ENCODE assay signal across 23 cellular contexts in the genomic region with DNA sequence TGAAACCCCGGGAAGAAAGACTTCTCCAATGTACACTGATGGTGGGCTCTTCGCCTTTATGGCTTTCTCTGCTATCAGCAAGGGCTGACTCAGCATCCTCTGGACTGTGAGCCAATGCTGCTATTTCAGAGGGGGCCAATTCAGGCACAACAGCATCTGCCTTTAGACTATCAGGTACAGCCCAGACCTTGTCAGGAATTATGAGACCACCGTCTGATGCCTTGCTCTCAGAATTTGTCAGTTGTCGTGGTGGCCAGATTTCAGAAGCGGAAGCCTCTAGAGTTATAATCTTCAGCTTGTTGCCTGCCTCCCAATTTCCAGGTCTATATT.
DNase-seq lines count a peak whose midpoint lies in the region; ATAC-seq, FAIRE-seq and TF ChIP-seq lines count a peak whose summit lies in the region.
"Had no signal": no experiment of that assay in that cellular context is flagged by ENCODE, and none has a peak within 500 bp of the region (broad histone marks: within the 10 kb centered on the region; RNA-seq: fewer than 3 reads in every experiment).

No MANE protein-coding gene starts in this region.

- no peak for ATAC-seq in Right ventricle myocardium inferior
- peak; percentile 11 for ATAC-seq in HG02642 (IDR thresholded peaks at IDR 0.05; ENCODE audit: poor library complexity, unreplicated experiment)
- no peak for ATAC-seq in K562
- no peak for ATAC-seq in stimulated activated naive CD8-positive, alpha-beta T cell treated with anti-CD3 and anti-CD28 coated beads, Interleukin-15, amount 100 ng/mL, for 72 hours
- no peak for ATAC-seq in GM18873 (IDR thresholded peaks at IDR 0.05; ENCODE audit: low FRiP score, unreplicated experiment)
- ATAC-seq in GM21526 (IDR thresholded peaks at IDR 0.05; ENCODE audit: low FRiP score, unreplicated experiment) = no peak

- H3K4me3 Mint-ChIP-seq in stimulated activated naive CD8-positive, alpha-beta T cell treated with anti-CD3 and anti-CD28 coated beads, Interleukin-15, amount 100 ng/mL, for 72 hours = peak overlapping the region; percentile 58 to 69
- H3K4me3 Mint-ChIP-seq: CD8-positive, alpha-beta memory T cell had no signal

- no peaks in the 10 kb centered on the region for H3K27me3 ChIP-seq in cardiac muscle cell
- H3K27me3 ChIP-seq in K562 (ENCODE audit: control insufficient read depth in 2 of 2, insufficient read depth in 2 of 2, low read length in 2 of 2) = peaks cover 0 to 3% of the 10 kb centered on the region in 2 experiments; a peak in 1 of 5 replicates
- no peaks in the 10 kb centered on the region for H3K27me3 ChIP-seq in effector memory CD4-positive, alpha-beta T cell (replicated peaks; ENCODE audit: control insufficient read depth, insufficient read depth, low read length, poor library complexity, severe bottlenecking)
- H3K27me3 ChIP-seq: hepatocyte, MG63, upper lobe of left lung had no signal

- CTCF ChIA-PET in K562 (lab: Yijun Ruan, JAX; ENCODE audit: low intra/inter-chr PET ratio) = no interaction called here

- TF ChIP-seq CTCF in cardiac muscle cell (IDR thresholded peaks at IDR 0.05; ENCODE audit: low read depth, low read length) (no peak), K562 (IDR thresholded peaks at IDR 0.05 in 2 of 3, conservative IDR thresholded peaks at IDR 0.05 in 1 of 3; ENCODE audit: insufficient read depth in 2 of 3, low read depth in 1 of 3, low read length in 3 of 3) (no peak)

- H3K27me3 Mint-ChIP-seq in stimulated activated naive CD8-positive, alpha-beta T cell treated with anti-CD3 and anti-CD28 coated beads, Interleukin-15, amount 100 ng/mL, for 72 hours = peaks cover 18% of the 10 kb centered on the region

- peak overlapping the region in 1 of 2 donors; percentile 91 for H3K27ac Mint-ChIP-seq in stimulated activated naive CD8-positive, alpha-beta T cell treated with anti-CD3 and anti-CD28 coated beads, Interleukin-15, amount 100 ng/mL, for 72 hours
- H3K27ac Mint-ChIP-seq: CD8-positive, alpha-beta memory T cell; T-helper 1 cell treated with Interleukin-12 subunit alpha and Interleukin-12 subunit beta and Interleukin-4 antibody, amounts not matched to agents 30 μg/mL and 1 μg/mL, for 36 hours had no signal

- no peak for FAIRE-seq in K562 (lab: Jason Lieb, UNC)
- FAIRE-seq: HTR-8/SVneo, kidney had no signal

- no peak for TF ChIP-seq EP300 in K562 (IDR thresholded peaks at IDR 0.05; ENCODE audit: low read length)

- no peak overlapping the region for H3K4me2 ChIP-seq in K562 (ENCODE audit: insufficient read depth, low read length)
- H3K4me2 ChIP-seq: hepatocyte had no signal

- H2AFZ ChIP-seq in K562 (ENCODE audit: low read depth, low read length) = no peak overlapping the region
- H2AFZ ChIP-seq: hepatocyte had no signal

- peaks cover 8% of the 10 kb centered on the region for H3K36me3 ChIP-seq in cardiac muscle cell
- H3K36me3 ChIP-seq in K562 (ENCODE audit: control insufficient read depth, insufficient read depth, low read length) = no peaks in the 10 kb centered on the region
- H3K36me3 ChIP-seq in effector memory CD4-positive, alpha-beta T cell (ENCODE audit: control insufficient read depth, insufficient read depth, low read length) = no peaks in the 10 kb centered on the region
- H3K36me3 ChIP-seq: HAP-1, upper lobe of left lung, WERI-Rb-1 had no signal

- DNase-seq in cardiac muscle cell (ENCODE audit: low read depth in 1 of 2, low spot score in 1 of 2) (peak in 1 of 2 donors; percentile 21), Right ventricle myocardium inferior (ENCODE audit: missing footprints) (no peak), K562 (ENCODE audit: extremely low read depth in 1 of 4, low spot score in 3 of 4) (no peak)
- no peak for DNase-seq in stimulated activated naive CD8-positive, alpha-beta T cell treated with anti-CD3 and anti-CD28 coated beads, Interleukin-15, amount 100 ng/mL, for 72 hours
- DNase-seq in effector memory CD4-positive, alpha-beta T cell = no peak
- DNase-seq: CD8-positive, alpha-beta memory T cell; kidney; mammary epithelial cell; MG63; NCI-H1930; NCI-H510A treated with DMSO at 0.1 percent for 48 hours; SHP77; stimulated activated CD4-positive, alpha-beta T cell treated with anti-CD3 and anti-CD28 coated beads, Interleukin-12 subunit alpha, Interleukin-12 subunit beta, amount 100 ng/mL, for 4 hours; stimulated activated naive CD4-positive, alpha-beta T cell treated with Interleukin-2 at 50 U/mL for 16 hours; upper lobe of left lung; WERI-Rb-1 had no signal

- H3K79me2 ChIP-seq in K562 (ENCODE audit: control insufficient read depth, insufficient read depth, low read length) = no peaks in the 10 kb centered on the region
- H3K79me2 ChIP-seq: hepatocyte had no signal

- in situ Hi-C loops in K562 (cut with MboI) = loop anchor here (10.0 kb wide), 1 partner anchor 539 kb away; no protein-coding TSS in a partner anchor

- H3K9ac ChIP-seq in K562 (ENCODE audit: insufficient read depth in 1 of 2, low read depth in 2 of 2, low read length in 2 of 2) = no peak overlapping the region

- peaks cover 70% of the 10 kb centered on the region for H3K4me1 Mint-ChIP-seq in stimulated activated naive CD8-positive, alpha-beta T cell treated with anti-CD3 and anti-CD28 coated beads, Interleukin-15, amount 100 ng/mL, for 72 hours

- POLR2A ChIA-PET in K562 (lab: Yijun Ruan, JAX) = interaction anchor here (1.1 kb wide), 1 partner anchor 15 kb away, joined by 3 read pairs; no protein-coding TSS in a partner anchor

- no peak overlapping the region for H3K4me3 ChIP-seq in cardiac muscle cell
- no peak overlapping the region for H3K4me3 ChIP-seq in K562
- H3K4me3 ChIP-seq in effector memory CD4-positive, alpha-beta T cell (ENCODE audit: insufficient read depth, low read depth, low read length, poor library complexity, severe bottlenecking) = no peak overlapping the region
- H3K4me3 ChIP-seq: HAP-1, hepatocyte, MG63, upper lobe of left lung had no signal

- H3K4me1 ChIP-seq in cardiac muscle cell (ENCODE audit: low read depth) = peaks cover 73% of the 10 kb centered on the region
- H3K4me1 ChIP-seq in K562 (replicated peaks in 1 of 2; ENCODE audit: control insufficient read depth in 2 of 2, insufficient read depth in 2 of 2, low read length in 2 of 2) = no peaks in the 10 kb centered on the region; a peak in 1 of 5 replicates
- H3K4me1 ChIP-seq in effector memory CD4-positive, alpha-beta T cell (ENCODE audit: control insufficient read depth, insufficient read depth, low read length, poor library complexity, severe bottlenecking) = peaks cover 3% of the 10 kb centered on the region
- H3K4me1 ChIP-seq: HAP-1 had no signal

- H4K20me1 ChIP-seq in K562 (replicated peaks; ENCODE audit: control insufficient read depth, insufficient read depth, low read length) = no peaks in the 10 kb centered on the region

- H3K9me3 Mint-ChIP-seq in stimulated activated naive CD8-positive, alpha-beta T cell treated with anti-CD3 and anti-CD28 coated beads, Interleukin-15, amount 100 ng/mL, for 72 hours = no peaks in the 10 kb centered on the region
- H3K9me3 Mint-ChIP-seq: CD8-positive, alpha-beta memory T cell; T-helper 1 cell treated with Interleukin-12 subunit alpha and Interleukin-12 subunit beta and Interleukin-4 antibody, amounts not matched to agents 30 μg/mL and 1 μg/mL, for 36 hours had no signal

- intact Hi-C loops in Right ventricle myocardium inferior (cut with DNase I) = loop anchor here (10.0 kb wide), 1 partner anchor 89 kb away; a partner anchor contains a TSS
- intact Hi-C loops in K562 (cut with micrococcal nuclease) = no loop called here

- no peak for TF ChIP-seq POLR2A in K562 (conservative IDR thresholded peaks at IDR 0.05)

- 13% methylated on average over 5 of the region's 5 CpGs for WGBS in K562 (ENCODE audit: insufficient coverage, low coverage, missing lambda C conversion rate)

- BruUV-seq in K562 (replicated peaks; lab: Mats Ljungman, UMichigan) = no TSS peak

- H3K9me1 ChIP-seq in K562 (ENCODE audit: control insufficient read depth, insufficient read depth, low read length) = no peaks in the 10 kb centered on the region

- H3K9me3 ChIP-seq in cardiac muscle cell (ENCODE audit: low read depth) = no peaks in the 10 kb centered on the region
- no peaks in the 10 kb centered on the region for H3K9me3 ChIP-seq in K562 (replicated peaks; ENCODE audit: control insufficient read depth, insufficient read depth, low read depth, low read length)
- no peaks in the 10 kb centered on the region for H3K9me3 ChIP-seq in effector memory CD4-positive, alpha-beta T cell (ENCODE audit: control insufficient read depth, low read length)
- H3K9me3 ChIP-seq: HAP-1, MG63, upper lobe of left lung had no signal

- no peak for TF ChIP-seq RAD21 in K562 (CRISPR knock-in tag; conservative IDR thresholded peaks at IDR 0.05 in 1 of 2, IDR thresholded peaks at IDR 0.05 in 1 of 2)

- peak overlapping the region; percentile 95 for H3K27ac ChIP-seq in cardiac muscle cell
- H3K27ac ChIP-seq in K562 (ENCODE audit: extremely low read depth, low read depth, low read length) = no peak overlapping the region
- no peak overlapping the region for H3K27ac ChIP-seq in effector memory CD4-positive, alpha-beta T cell (ENCODE audit: insufficient read depth, low read length, poor library complexity, severe bottlenecking)
- H3K27ac ChIP-seq: hepatocyte, upper lobe of left lung, WERI-Rb-1 had no signal

TF ChIP-seq in K562, 482 proteins besides CTCF, POLR2A, EP300 and RAD21:
- TF ChIP-seq ZNF436 (CRISPR knock-in tag; IDR thresholded peaks at IDR 0.05) = no peak
- no peak for TF ChIP-seq SMARCC2 (IDR thresholded peaks at IDR 0.05; ENCODE audit: low read depth)
- TF ChIP-seq C11orf30 (IDR thresholded peaks at IDR 0.05; ENCODE audit: low read depth) = peak; percentile 67
- TF ChIP-seq MAFG (tag; conservative IDR thresholded peaks at IDR 0.05) = peak; percentile 59
- TF ChIP-seq ZNF316 (IDR thresholded peaks at IDR 0.05) = peak; percentile 61
